1 cellular context compared by ENCODE assay signal in genomic region chr6:22102671-22103070, GRCh38.
A peak's percentile ranks its signal among the peaks of the same experiment; 100 is the strongest.
TF ChIP-seq lines count a peak whose summit lies in the region.

No MANE protein-coding gene starts in this region.

TF ChIP-seq in GM12878, 131 proteins besides CTCF, POLR2A, EP300 and RAD21 (continued from another document and continues in another):
- TF ChIP-seq ZNF384 (IDR thresholded peaks at IDR 0.05; ENCODE audit: borderline replicate concordance, low read depth, low read length) (peak; percentile 60), ZBTB4 (CRISPR knock-in tag; IDR thresholded peaks at IDR 0.05) (no peak), MXI1 (IDR thresholded peaks at IDR 0.05; ENCODE audit: low read depth, low read length) (no peak), TBL1XR1 (IDR thresholded peaks at IDR 0.05; ENCODE audit: low read depth, low read length) (0 out of 2 replicates have a peak, but pooled peaks have one; percentile 53), IRF3 (IDR thresholded peaks at IDR 0.05) (no peak), PML (IDR thresholded peaks at IDR 0.05; ENCODE audit: low read length) (0 out of 2 replicates have a peak, but pooled peaks have one; percentile 55), PAX5 (IDR thresholded peaks at IDR 0.05; ENCODE audit: borderline replicate concordance, low read depth, low read length) (peak; percentile 47; the same call in 1 of the 2 replicates), MLLT1 (IDR thresholded peaks at IDR 0.05) (0 out of 2 replicates have a peak, but pooled peaks have one; percentile 43), ZNF592 (IDR thresholded peaks at IDR 0.05) (no peak), BCL11A (IDR thresholded peaks at IDR 0.05; ENCODE audit: low read depth, low read length) (peak; percentile 83), IKZF2 (IDR thresholded peaks at IDR 0.05) (peak; percentile 67 to 69; a peak in 2 of 4 replicates), ZBTB40 (IDR thresholded peaks at IDR 0.05; ENCODE audit: borderline replicate concordance) (no peak), MYC (IDR thresholded peaks at IDR 0.05; ENCODE audit: insufficient read depth, insufficient read length, insufficient replicate concordance, low read length, severe bottlenecking) (no peak), MTA3 (IDR thresholded peaks at IDR 0.05; ENCODE audit: borderline replicate concordance, low read length) (0 out of 2 replicates have a peak, but pooled peaks have one; percentile 35), ELK1 (IDR thresholded peaks at IDR 0.05; ENCODE audit: low read depth, low read length) (0 out of 2 replicates have a peak, but pooled peaks have one; percentile 9), EGR1 (IDR thresholded peaks at IDR 0.05; ENCODE audit: borderline replicate concordance in 1 of 2, low read depth in 2 of 2, low read length in 2 of 2) (peak in 1 of 2 experiments; percentile 86; a peak in 1 of 3 replicates), ZNF274 (IDR thresholded peaks at IDR 0.05; ENCODE audit: insufficient read depth, insufficient read length) (no peak), FOXK2 (IDR thresholded peaks at IDR 0.05) (no peak), BMI1 (IDR thresholded peaks at IDR 0.05; ENCODE audit: borderline replicate concordance) (peak; percentile 44; the same call in 1 of the 2 replicates), ZBTB11 (CRISPR knock-in tag; IDR thresholded peaks at IDR 0.05) (no peak), JUND (IDR thresholded peaks at IDR 0.05; ENCODE audit: low read depth, low read length) (peak; percentile 50; the same call in 1 of the 2 replicates), ESRRA (IDR thresholded peaks at IDR 0.05; ENCODE audit: low read length) (no peak), IKZF1 (conservative IDR thresholded peaks at IDR 0.05) (peak; percentile 56; the same call in 1 of the 2 replicates), SIN3A (IDR thresholded peaks at IDR 0.05; ENCODE audit: low read depth, low read length) (no peak), RBBP5 (conservative IDR thresholded peaks at IDR 0.05) (no peak), NKRF (conservative IDR thresholded peaks at IDR 0.05) (no peak), TCF3 (IDR thresholded peaks at IDR 0.05; ENCODE audit: borderline replicate concordance, insufficient read depth, low read depth, low read length) (no peak), MEF2A (IDR thresholded peaks at IDR 0.05; ENCODE audit: insufficient read depth, low read depth, low read length) (peak; percentile 46; the same call in 1 of the 2 replicates)
